In the genomic region with DNA sequence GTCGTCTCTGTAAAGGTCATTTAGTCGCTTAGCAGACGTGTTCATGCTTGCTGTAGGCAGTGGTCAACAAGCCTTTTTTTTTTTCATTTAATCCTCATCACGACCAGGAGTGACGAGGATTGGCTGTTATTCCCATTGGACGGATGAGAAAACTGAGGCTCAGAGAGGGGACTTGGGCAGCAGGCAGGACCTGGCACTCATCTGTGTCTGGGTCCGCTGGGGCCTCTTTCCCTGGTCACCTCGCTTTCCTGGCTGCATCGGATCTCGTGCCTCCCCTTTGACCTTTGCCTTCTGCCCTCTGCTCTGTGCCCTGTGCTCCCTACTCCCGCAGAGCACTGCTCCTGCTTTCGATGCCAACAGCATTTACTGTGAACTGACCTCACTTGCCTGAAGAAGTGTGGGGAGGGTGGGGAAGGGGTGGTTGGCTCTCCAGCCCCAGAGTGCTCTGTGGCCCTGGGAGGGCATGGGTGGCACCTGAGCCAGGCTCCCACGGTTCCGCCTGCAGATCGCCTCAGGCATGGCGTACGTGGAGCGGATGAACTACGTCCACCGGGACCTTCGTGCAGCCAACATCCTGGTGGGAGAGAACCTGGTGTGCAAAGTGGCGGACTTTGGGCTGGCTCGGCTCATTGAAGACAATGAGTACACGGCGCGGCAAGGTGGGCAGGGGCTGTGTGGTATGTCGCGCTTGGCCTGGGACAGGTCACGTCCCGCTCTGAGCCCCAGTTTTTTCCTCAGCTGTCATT, we compare ENCODE assay signal across 2 cellular contexts.
TF ChIP-seq lines count a peak whose summit lies in the region.

No MANE protein-coding gene starts in this region.

TF ChIP-seq in K562, 482 proteins besides CTCF, POLR2A, EP300 and RAD21 (continues in another document):
- TF ChIP-seq NFIX (CRISPR knock-in tag; IDR thresholded peaks at IDR 0.05; ENCODE audit: low read depth) = no peak
- no peak for TF ChIP-seq STAT5B (CRISPR knock-in tag; IDR thresholded peaks at IDR 0.05)
- TF ChIP-seq SETDB1 (IDR thresholded peaks at IDR 0.05; ENCODE audit: low read length) = no peak
- no peak for TF ChIP-seq ZNF41 (CRISPR knock-in tag; conservative IDR thresholded peaks at IDR 0.05)
- TF ChIP-seq, protein P1, sequence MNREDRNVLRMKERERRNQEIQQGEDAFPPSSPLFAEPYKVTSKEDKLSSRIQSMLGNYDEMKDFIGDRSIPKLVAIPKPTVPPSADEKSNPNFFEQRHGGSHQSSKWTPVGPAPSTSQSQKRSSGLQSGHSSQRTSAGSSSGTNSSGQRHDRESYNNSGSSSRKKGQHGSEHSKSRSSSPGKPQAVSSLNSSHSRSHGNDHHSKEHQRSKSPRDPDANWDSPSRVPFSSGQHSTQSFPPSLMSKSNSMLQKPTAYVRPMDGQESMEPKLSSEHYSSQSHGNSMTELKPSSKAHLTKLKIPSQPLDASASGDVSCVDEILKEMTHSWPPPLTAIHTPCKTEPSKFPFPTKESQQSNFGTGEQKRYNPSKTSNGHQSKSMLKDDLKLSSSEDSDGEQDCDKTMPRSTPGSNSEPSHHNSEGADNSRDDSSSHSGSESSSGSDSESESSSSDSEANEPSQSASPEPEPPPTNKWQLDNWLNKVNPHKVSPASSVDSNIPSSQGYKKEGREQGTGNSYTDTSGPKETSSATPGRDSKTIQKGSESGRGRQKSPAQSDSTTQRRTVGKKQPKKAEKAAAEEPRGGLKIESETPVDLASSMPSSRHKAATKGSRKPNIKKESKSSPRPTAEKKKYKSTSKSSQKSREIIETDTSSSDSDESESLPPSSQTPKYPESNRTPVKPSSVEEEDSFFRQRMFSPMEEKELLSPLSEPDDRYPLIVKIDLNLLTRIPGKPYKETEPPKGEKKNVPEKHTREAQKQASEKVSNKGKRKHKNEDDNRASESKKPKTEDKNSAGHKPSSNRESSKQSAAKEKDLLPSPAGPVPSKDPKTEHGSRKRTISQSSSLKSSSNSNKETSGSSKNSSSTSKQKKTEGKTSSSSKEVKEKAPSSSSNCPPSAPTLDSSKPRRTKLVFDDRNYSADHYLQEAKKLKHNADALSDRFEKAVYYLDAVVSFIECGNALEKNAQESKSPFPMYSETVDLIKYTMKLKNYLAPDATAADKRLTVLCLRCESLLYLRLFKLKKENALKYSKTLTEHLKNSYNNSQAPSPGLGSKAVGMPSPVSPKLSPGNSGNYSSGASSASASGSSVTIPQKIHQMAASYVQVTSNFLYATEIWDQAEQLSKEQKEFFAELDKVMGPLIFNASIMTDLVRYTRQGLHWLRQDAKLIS (CRISPR knock-in tag; IDR thresholded peaks at IDR 0.05) = no peak
- TF ChIP-seq NR2C1 (IDR thresholded peaks at IDR 0.05) = peak; percentile 82
- TF ChIP-seq NR2C1 (tag; IDR thresholded peaks at IDR 0.05) = peak; percentile 87
- TF ChIP-seq ZNF239 (CRISPR knock-in tag; IDR thresholded peaks at IDR 0.05) = no peak
- TF ChIP-seq MITF (IDR thresholded peaks at IDR 0.05) = no peak
- TF ChIP-seq, protein P2, sequence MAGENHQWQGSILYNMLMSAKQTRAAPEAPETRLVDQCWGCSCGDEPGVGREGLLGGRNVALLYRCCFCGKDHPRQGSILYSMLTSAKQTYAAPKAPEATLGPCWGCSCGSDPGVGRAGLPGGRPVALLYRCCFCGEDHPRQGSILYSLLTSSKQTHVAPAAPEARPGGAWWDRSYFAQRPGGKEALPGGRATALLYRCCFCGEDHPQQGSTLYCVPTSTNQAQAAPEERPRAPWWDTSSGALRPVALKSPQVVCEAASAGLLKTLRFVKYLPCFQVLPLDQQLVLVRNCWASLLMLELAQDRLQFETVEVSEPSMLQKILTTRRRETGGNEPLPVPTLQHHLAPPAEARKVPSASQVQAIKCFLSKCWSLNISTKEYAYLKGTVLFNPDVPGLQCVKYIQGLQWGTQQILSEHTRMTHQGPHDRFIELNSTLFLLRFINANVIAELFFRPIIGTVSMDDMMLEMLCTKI (IDR thresholded peaks at IDR 0.05; ENCODE audit: partially characterized antibody) = no peak
- no peak for TF ChIP-seq ATF2 (CRISPR knock-in tag; IDR thresholded peaks at IDR 0.05)
- TF ChIP-seq CBFB (CRISPR knock-in tag; IDR thresholded peaks at IDR 0.05) = no peak
- TF ChIP-seq RBM25 (IDR thresholded peaks at IDR 0.05; ENCODE audit: low read depth, low read length, severe bottlenecking) = peak; percentile 36
- TF ChIP-seq SAP30 (IDR thresholded peaks at IDR 0.05; ENCODE audit: borderline replicate concordance, insufficient read depth, low read depth, low read length, poor library complexity, severe bottlenecking) = no peak
- TF ChIP-seq HNRNPK (IDR thresholded peaks at IDR 0.05; ENCODE audit: low read depth, low read length, poor library complexity, severe bottlenecking) = no peak
- TF ChIP-seq ZNF263 (CRISPR knock-in tag; IDR thresholded peaks at IDR 0.05; ENCODE audit: borderline replicate concordance) = peak; percentile 53; the same call in 1 of the 2 replicates
- TF ChIP-seq DIDO1 (tag; IDR thresholded peaks at IDR 0.05; ENCODE audit: low read depth) = no peak
- peak; percentile 51; the same call in 1 of the 2 replicates for TF ChIP-seq BCOR (IDR thresholded peaks at IDR 0.05)
- TF ChIP-seq HOMEZ (CRISPR knock-in tag; IDR thresholded peaks at IDR 0.05) = no peak

TF ChIP-seq in liver, 16 proteins besides CTCF, POLR2A, EP300 and RAD21:
- TF ChIP-seq ZBTB33 (IDR thresholded peaks at IDR 0.05) = no peak
- no peak for TF ChIP-seq HNF4G (IDR thresholded peaks at IDR 0.05)
- no peak for TF ChIP-seq SP1 (IDR thresholded peaks at IDR 0.05)
- TF ChIP-seq REST (IDR thresholded peaks at IDR 0.05) = no peak
- TF ChIP-seq, protein P3, sequence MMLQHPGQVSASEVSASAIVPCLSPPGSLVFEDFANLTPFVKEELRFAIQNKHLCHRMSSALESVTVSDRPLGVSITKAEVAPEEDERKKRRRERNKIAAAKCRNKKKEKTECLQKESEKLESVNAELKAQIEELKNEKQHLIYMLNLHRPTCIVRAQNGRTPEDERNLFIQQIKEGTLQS (IDR thresholded peaks at IDR 0.05) = no peak
- TF ChIP-seq NR2F2 (IDR thresholded peaks at IDR 0.05) = peak; percentile 56
- peak; percentile 76 to 80 for TF ChIP-seq HNF4A (conservative IDR thresholded peaks at IDR 0.05)
- peak in 1 of 2 donors; percentile 27 for TF ChIP-seq RXRA (IDR thresholded peaks at IDR 0.05)
- no peak for TF ChIP-seq FOXA1 (IDR thresholded peaks at IDR 0.05)
- no peak for TF ChIP-seq FOXA2 (IDR thresholded peaks at IDR 0.05)
